In genomic region chr2:46490521-46491141, GRCh38 we compare ENCODE assay signal across 8 cellular contexts. TPM values are rescaled to one million over a fixed set of nuclear protein-coding genes. Genes with fewer than 3 reads are reported as not detected.
DNase-seq lines count a peak whose midpoint lies in the region; ATAC-seq and TF ChIP-seq lines count a peak whose summit lies in the region.

No MANE protein-coding gene starts in this region.

- H3K36me3 ChIP-seq in Peyer's patch (no peaks in the 10 kb centered on the region), thyroid gland (no peaks in the 10 kb centered on the region)

- H3K27ac ChIP-seq in Peyer's patch (peak overlapping the region in 3 of 4 donors; percentile 10 to 47 (median 46)), thyroid gland (peak overlapping the region; percentile 80 to 93 (median 89))

- DNase-seq in NCI-H524 (lab: John Stamatoyannopoulos, UW) = peak; percentile 42 to 71
- DNase-seq in NCI-H524 treated with DMSO at 0.1 percent for 48 hours (lab: John Stamatoyannopoulos, UW) = no peak
- peak in 2 of 3 donors; percentile 40 to 63 for DNase-seq in Peyer's patch
- peak; percentile 74 to 80 for DNase-seq in hippocampal formation (lab: John Stamatoyannopoulos, UW)
- DNase-seq in thyroid gland = peak; percentile 92 to 93
- DNase-seq in COR-L47 (lab: John Stamatoyannopoulos, UW) = no peak

- WGBS in thyroid gland, 2 donors = 13 to 18% methylated on average over 4 to 6 of the region's 6 CpGs

- peaks cover 0 to 21% (median 0%) of the 10 kb centered on the region in 4 donors for H3K4me1 ChIP-seq in Peyer's patch
- peaks cover 16 to 30% of the 10 kb centered on the region in 2 donors for H3K4me1 ChIP-seq in thyroid gland

- no peaks in the 10 kb centered on the region for H3K27me3 ChIP-seq in Peyer's patch
- H3K27me3 ChIP-seq in thyroid gland = no peaks in the 10 kb centered on the region

- intact Hi-C loops in thyroid gland (cut with DNase I) = no loop called here

- TF ChIP-seq CTCF in Peyer's patch (IDR thresholded peaks at IDR 0.05) = no peak
- peak in 1 of 6 experiments; percentile 13 for TF ChIP-seq CTCF in thyroid gland (IDR thresholded peaks at IDR 0.05)

- H3K4me3 ChIP-seq in Peyer's patch (no peak overlapping the region), thyroid gland (replicated peaks in 1 of 3) (no peak overlapping the region)

- no peaks in the 10 kb centered on the region for H3K9me3 ChIP-seq in Peyer's patch
- H3K9me3 ChIP-seq in thyroid gland = no peaks in the 10 kb centered on the region

- TF ChIP-seq POLR2A in Peyer's patch (IDR thresholded peaks at IDR 0.05) = no peak
- TF ChIP-seq POLR2A in thyroid gland (IDR thresholded peaks at IDR 0.05) = peak in 1 of 2 donors; percentile 35

- ATAC-seq in GM18858 (IDR thresholded peaks at IDR 0.05; ENCODE audit: unreplicated experiment) (no peak), HG03045 (IDR thresholded peaks at IDR 0.05; ENCODE audit: unreplicated experiment) (no peak)

RNA-seq across cellular contexts. Expression of gene TMEM247, which starts 11.3 kb away (rescaled TPM):
- total RNA-seq in Peyer's patch = not detected
- not detected for total RNA-seq in thyroid gland

RNA-seq across cellular contexts. Expression of gene RHOQ, which starts 51.7 kb away (rescaled TPM):
- total RNA-seq in Peyer's patch = 10 to 100 TPM; 12.1 to 48.7 (median 21.0) TPM
- total RNA-seq in thyroid gland = 100 to 1,000 TPM in 2 of 4 donors, 10 to 100 TPM in 2; 85.1 to 114 (median 103) TPM

RNA-seq across cellular contexts. Expression of gene ATP6V1E2, which starts 51.7 kb away (rescaled TPM):
- total RNA-seq in Peyer's patch (1 to 10 TPM in 3 of 4 donors, under 1 TPM in 1; 0.57 to 6.6 (median 3.4) TPM), thyroid gland (10 to 100 TPM in 1 of 4 donors, 1 to 10 TPM in 3; 4.2 to 11.4 (median 6.7) TPM)

Comparison
In these comparisons a context has a peak if more than half of its experiments do, and no peak if none do; other contexts are left out.
1. DNase-seq: peak in NCI-H524 (2 of 2), Peyer's patch (2 of 3), hippocampal formation (2 of 2) and thyroid gland (2 of 2); none in NCI-H524 treated with DMSO at 0.1 percent for 48 hours (single experiment) and COR-L47 (single experiment).